26 cellular contexts compared by ENCODE assay signal in genomic region chr1:6508154-6508875, GRCh38. TPM values are rescaled to one million over a fixed set of nuclear protein-coding genes. Genes with fewer than 3 reads are reported as not detected.
DNase-seq lines count a peak whose midpoint lies in the region; ATAC-seq lines count a peak whose summit lies in the region.
"Had no signal": no experiment of that assay in that cellular context is flagged by ENCODE, and none has a peak within 500 bp of the region (broad histone marks: within the 10 kb centered on the region; RNA-seq: fewer than 3 reads in every experiment).

No MANE protein-coding gene starts in this region.

- CTCF ChIA-PET in activated CD8-positive, alpha-beta T cell treated with anti-CD3 and anti-CD28 coated beads, Interleukin-2, amount 10 ng/mL, durations not matched to agents 7 days and 5 days (lab: Charles Lee): no interaction called here

- no peaks in the 10 kb centered on the region for H3K27me3 Mint-ChIP-seq in activated CD8-positive, alpha-beta T cell treated with anti-CD3 and anti-CD28 coated beads, Interleukin-2, amount 10 ng/mL, durations not matched to agents 7 days and 5 days (ENCODE audit: low read depth)
- H3K27me3 Mint-ChIP-seq: activated CD4-positive, alpha-beta memory T cell treated with anti-CD3 and anti-CD28 coated beads for 36 hours had no signal

- peaks cover 3% of the 10 kb centered on the region for H3K4me1 Mint-ChIP-seq in activated CD8-positive, alpha-beta T cell treated with anti-CD3 and anti-CD28 coated beads, Interleukin-2, amount 10 ng/mL, durations not matched to agents 7 days and 5 days (ENCODE audit: low read depth)
- H3K4me1 Mint-ChIP-seq: activated T-helper 17 cell treated with anti-CD3 and anti-CD28 coated beads, Interleukin-2, amount 50 U/mL, for 72 hours; stimulated activated naive CD8-positive, alpha-beta T cell treated with anti-CD3 and anti-CD28 coated beads, Interleukin-15, amount 100 ng/mL, for 72 hours had no signal

- ATAC-seq in activated CD8-positive, alpha-beta T cell treated with anti-CD3 and anti-CD28 coated beads, Interleukin-2, amount 10 ng/mL, durations not matched to agents 7 days and 5 days: no peak
- ATAC-seq: activated CD4-positive, CD25-positive, alpha-beta regulatory T cell treated with anti-CD3 and anti-CD28 coated beads, Interleukin-2, amount 50 U/mL, for 24 hours; activated T-helper 17 cell treated with anti-CD3 and anti-CD28 coated beads, Interleukin-2, amount 50 U/mL, for 72 hours; stimulated activated naive CD8-positive, alpha-beta T cell treated with anti-CD3 and anti-CD28 coated beads, Interleukin-15, amount 100 ng/mL, for 72 hours had no signal

- no peak overlapping the region for H3K4me3 Mint-ChIP-seq in activated CD8-positive, alpha-beta T cell treated with anti-CD3 and anti-CD28 coated beads, Interleukin-2, amount 10 ng/mL, durations not matched to agents 7 days and 5 days
- H3K4me3 Mint-ChIP-seq: activated CD4-positive, alpha-beta memory T cell treated with anti-CD3 and anti-CD28 coated beads for 36 hours; activated T-helper 17 cell treated with anti-CD3 and anti-CD28 coated beads, Interleukin-2, amount 50 U/mL, for 72 hours; stimulated activated naive CD8-positive, alpha-beta T cell treated with anti-CD3 and anti-CD28 coated beads, Interleukin-15, amount 100 ng/mL, for 72 hours; T-helper 1 cell treated with Interleukin-12 subunit alpha and Interleukin-12 subunit beta and Interleukin-4 antibody, amounts not matched to agents 30 μg/mL and 1 μg/mL, for 36 hours had no signal

- peak; percentile 61 for DNase-seq in DMS 273 (lab: John Stamatoyannopoulos, UW; ENCODE audit: unreplicated experiment)
- no peak for DNase-seq in DMS 273 treated with DMSO at 0.1 percent for 48 hours (lab: John Stamatoyannopoulos, UW)
- DNase-seq in NCI-H1092 (lab: John Stamatoyannopoulos, UW): peak; percentile 77
- peak; percentile 59 for DNase-seq in cerebellum (ENCODE audit: low spot score)
- DNase-seq in posterior vena cava (ENCODE audit: low spot score): peak; percentile 53
- DNase-seq in activated CD8-positive, alpha-beta T cell treated with anti-CD3 and anti-CD28 coated beads, Interleukin-2, amount 10 ng/mL, durations not matched to agents 7 days and 5 days: no peak
- no peak for DNase-seq in KG1 (lab: John Stamatoyannopoulos, UW)
- DNase-seq in Kasumi-1 (lab: John Stamatoyannopoulos, UW): no peak
- DNase-seq: activated CD4-positive, alpha-beta memory T cell treated with anti-CD3 and anti-CD28 coated beads for 36 hours; activated naive CD4-positive, alpha-beta T cell treated with anti-CD3 and anti-CD28 coated beads, Interleukin-2, amount 50 U/mL, for 16 hours; amniotic stem cell; Calu3; effector memory CD4-positive, alpha-beta T cell; head of caudate nucleus; left cardiac atrium; NCI-H1694 treated with DMSO at 0.1 percent for 48 hours; NCI-H2171 treated with DMSO at 0.1 percent for 48 hours; NCI-H526; stimulated activated naive CD8-positive, alpha-beta T cell treated with anti-CD3 and anti-CD28 coated beads, Interleukin-15, amount 100 ng/mL, for 72 hours; thyroid gland had no signal

- intact Hi-C loops in posterior vena cava (cut with DNase I): no loop called here

- no peak overlapping the region for H3K27ac Mint-ChIP-seq in activated CD8-positive, alpha-beta T cell treated with anti-CD3 and anti-CD28 coated beads, Interleukin-2, amount 10 ng/mL, durations not matched to agents 7 days and 5 days
- H3K27ac Mint-ChIP-seq: activated CD4-positive, alpha-beta memory T cell treated with anti-CD3 and anti-CD28 coated beads for 36 hours; activated T-helper 17 cell treated with anti-CD3 and anti-CD28 coated beads, Interleukin-2, amount 50 U/mL, for 72 hours; stimulated activated naive CD8-positive, alpha-beta T cell treated with anti-CD3 and anti-CD28 coated beads, Interleukin-15, amount 100 ng/mL, for 72 hours; T-helper 1 cell treated with Interleukin-12 subunit alpha and Interleukin-12 subunit beta and Interleukin-4 antibody, amounts not matched to agents 30 μg/mL and 1 μg/mL, for 36 hours had no signal

- H3K9me3 Mint-ChIP-seq in activated CD8-positive, alpha-beta T cell treated with anti-CD3 and anti-CD28 coated beads, Interleukin-2, amount 10 ng/mL, durations not matched to agents 7 days and 5 days (ENCODE audit: insufficient read depth): no peaks in the 10 kb centered on the region
- H3K9me3 Mint-ChIP-seq: activated CD4-positive, alpha-beta memory T cell treated with anti-CD3 and anti-CD28 coated beads for 36 hours; activated T-helper 17 cell treated with anti-CD3 and anti-CD28 coated beads, Interleukin-2, amount 50 U/mL, for 72 hours; stimulated activated naive CD8-positive, alpha-beta T cell treated with anti-CD3 and anti-CD28 coated beads, Interleukin-15, amount 100 ng/mL, for 72 hours; T-helper 1 cell treated with Interleukin-12 subunit alpha and Interleukin-12 subunit beta and Interleukin-4 antibody, amounts not matched to agents 30 μg/mL and 1 μg/mL, for 36 hours had no signal

- POLR2A ChIA-PET in activated CD8-positive, alpha-beta T cell treated with anti-CD3 and anti-CD28 coated beads, Interleukin-2, amount 10 ng/mL, durations not matched to agents 7 days and 5 days (lab: Charles Lee): interaction anchor here (1.2 kb wide), 1 partner anchor 18 kb away, joined by 3 read pairs; no protein-coding TSS in a partner anchor

- H3K36me3 Mint-ChIP-seq in activated CD8-positive, alpha-beta T cell treated with anti-CD3 and anti-CD28 coated beads, Interleukin-2, amount 10 ng/mL, durations not matched to agents 7 days and 5 days (ENCODE audit: low read depth): no peaks in the 10 kb centered on the region
- H3K36me3 Mint-ChIP-seq: activated CD4-positive, alpha-beta memory T cell treated with anti-CD3 and anti-CD28 coated beads for 36 hours had no signal

RNA-seq across cellular contexts. Expression of gene PLEKHG5, which starts 16.8 kb away (rescaled TPM):
- 13.5 TPM for total RNA-seq in cerebellum
- 10 to 100 TPM in 1 of 2 donors, 1 to 10 TPM in 1; 8.9 to 13.0 TPM for total RNA-seq in posterior vena cava
- 1 to 10 TPM; 2.2 to 2.8 TPM for total RNA-seq in activated CD8-positive, alpha-beta T cell treated with anti-CD3 and anti-CD28 coated beads, Interleukin-2, amount 10 ng/mL, durations not matched to agents 7 days and 5 days

RNA-seq across cellular contexts. Expression of gene TNFRSF25, which starts 42.3 kb away (rescaled TPM):
- total RNA-seq in cerebellum (9.5 TPM), posterior vena cava (1 to 10 TPM; 7.0 to 9.2 TPM)
- 10 to 100 TPM; 47.7 to 55.8 TPM for total RNA-seq in activated CD8-positive, alpha-beta T cell treated with anti-CD3 and anti-CD28 coated beads, Interleukin-2, amount 10 ng/mL, durations not matched to agents 7 days and 5 days

RNA-seq across cellular contexts. Expression of gene NOL9, which starts 46.0 kb away (rescaled TPM):
- total RNA-seq in cerebellum (37.0 TPM), posterior vena cava (10 to 100 TPM; 21.2 to 23.9 TPM)
- 10 to 100 TPM; 39.8 to 43.6 TPM for total RNA-seq in activated CD8-positive, alpha-beta T cell treated with anti-CD3 and anti-CD28 coated beads, Interleukin-2, amount 10 ng/mL, durations not matched to agents 7 days and 5 days

RNA-seq across cellular contexts. Expression of gene TAS1R1, which starts 46.8 kb away (rescaled TPM):
- total RNA-seq in cerebellum: not detected
- not detected for total RNA-seq in posterior vena cava
- not detected for total RNA-seq in activated CD8-positive, alpha-beta T cell treated with anti-CD3 and anti-CD28 coated beads, Interleukin-2, amount 10 ng/mL, durations not matched to agents 7 days and 5 days
- total RNA-seq: activated CD4-positive, alpha-beta memory T cell treated with anti-CD3 and anti-CD28 coated beads for 36 hours; activated T-helper 17 cell treated with anti-CD3 and anti-CD28 coated beads, Interleukin-2, amount 50 U/mL, for 72 hours; Calu3; fibroblast of villous mesenchyme; left cardiac atrium; pulmonary artery endothelial cell; thyroid gland; vagina had no signal

Comparison
In these comparisons a context has a peak if more than half of its experiments do, and no peak if none do; other contexts are left out.
1. DNase-seq: peak in DMS 273 (single experiment), NCI-H1092 (single experiment), cerebellum (single experiment) and posterior vena cava (single experiment); none in DMS 273 treated with DMSO at 0.1 percent for 48 hours (single experiment), activated CD8-positive, alpha-beta T cell treated with anti-CD3 and anti-CD28 coated beads, Interleukin-2, amount 10 ng/mL, durations not matched to agents 7 days and 5 days (single experiment), KG1 (single experiment) and Kasumi-1 (0 of 2).